ENCODE assay signal across 31 cellular contexts in genomic region chr11:119396835-119397234, GRCh38. TPM values are rescaled to one million over a fixed set of nuclear protein-coding genes. Genes with fewer than 3 reads are reported as not detected.
"Had no signal": no experiment of that assay in that cellular context is flagged by ENCODE, and none has a peak within 500 bp of the region (broad histone marks: within the 10 kb centered on the region; RNA-seq: fewer than 3 reads in every experiment).

No MANE protein-coding gene starts in this region.

- H3K4me1 ChIP-seq: colonic mucosa, esophagus squamous epithelium, gastrocnemius medialis, heart right ventricle, left lung, lower lobe of right lung had no signal

- ATAC-seq: effector memory CD8-positive, alpha-beta T cell; esophagus mucosa; gastrocnemius medialis; heart right ventricle; left cardiac atrium; left lung; left ventricle myocardium superior; lower lobe of right lung; naive thymus-derived CD4-positive, alpha-beta T cell had no signal

- H3K27me3 ChIP-seq: colonic mucosa, esophagus squamous epithelium, gastrocnemius medialis had no signal

- H3K9me3 ChIP-seq: colonic mucosa had no signal

- H3K4me3 ChIP-seq: colonic mucosa, esophagus squamous epithelium, gastrocnemius medialis, heart right ventricle, left lung, lower lobe of right lung had no signal

- H3K27ac ChIP-seq: colonic mucosa, epithelial cell of prostate, esophagus squamous epithelium, gastrocnemius medialis, heart right ventricle, left lung, lower lobe of right lung had no signal

- FAIRE-seq: endometrium, islet of Langerhans, keratinocyte had no signal

- DNase-seq: colonic mucosa; cortex of kidney; effector CD8-positive, alpha-beta T cell; effector memory CD8-positive, alpha-beta T cell; endodermal cell; erythroblast; esophagus squamous epithelium; foreskin fibroblast; foreskin melanocyte; gastrocnemius medialis; glutamatergic neuron; head of caudate nucleus; heart right ventricle; hippocampal formation; left cardiac atrium; left lung; left ventricle myocardium superior; lower lobe of right lung; mesenchymal stem cell; naive thymus-derived CD4-positive, alpha-beta T cell had no signal

- H3K36me3 ChIP-seq: colonic mucosa, esophagus squamous epithelium, gastrocnemius medialis, heart right ventricle, left lung, lower lobe of right lung had no signal

RNA-seq across cellular contexts. Expression of gene THY1, which starts 26.1 kb away (rescaled TPM):
- polyA plus RNA-seq: naive thymus-derived CD4-positive, alpha-beta T cell had no signal

RNA-seq across cellular contexts. Expression of gene MFRP, which starts 50.3 kb away (rescaled TPM):
- total RNA-seq: colonic mucosa; dermis microvascular lymphatic vessel endothelial cell; endodermal cell; esophagus mucosa; esophagus squamous epithelium; gastrocnemius medialis; heart right ventricle; kidney epithelial cell; left cardiac atrium; left lung; left ventricle myocardium superior; lower leg skin; lower lobe of right lung; mesenteric fat pad; mesothelial cell of epicardium; mucosa of gallbladder; naive thymus-derived CD4-positive, alpha-beta T cell had no signal
- polyA plus RNA-seq: keratinocyte; naive thymus-derived CD4-positive, alpha-beta T cell had no signal

RNA-seq across cellular contexts. Expression of gene C1QTNF5, which starts 56.2 kb away (rescaled TPM):
- total RNA-seq: naive thymus-derived CD4-positive, alpha-beta T cell had no signal
- polyA plus RNA-seq: keratinocyte; naive thymus-derived CD4-positive, alpha-beta T cell had no signal
